ENCODE assay signal across 34 cellular contexts in the genomic region with DNA sequence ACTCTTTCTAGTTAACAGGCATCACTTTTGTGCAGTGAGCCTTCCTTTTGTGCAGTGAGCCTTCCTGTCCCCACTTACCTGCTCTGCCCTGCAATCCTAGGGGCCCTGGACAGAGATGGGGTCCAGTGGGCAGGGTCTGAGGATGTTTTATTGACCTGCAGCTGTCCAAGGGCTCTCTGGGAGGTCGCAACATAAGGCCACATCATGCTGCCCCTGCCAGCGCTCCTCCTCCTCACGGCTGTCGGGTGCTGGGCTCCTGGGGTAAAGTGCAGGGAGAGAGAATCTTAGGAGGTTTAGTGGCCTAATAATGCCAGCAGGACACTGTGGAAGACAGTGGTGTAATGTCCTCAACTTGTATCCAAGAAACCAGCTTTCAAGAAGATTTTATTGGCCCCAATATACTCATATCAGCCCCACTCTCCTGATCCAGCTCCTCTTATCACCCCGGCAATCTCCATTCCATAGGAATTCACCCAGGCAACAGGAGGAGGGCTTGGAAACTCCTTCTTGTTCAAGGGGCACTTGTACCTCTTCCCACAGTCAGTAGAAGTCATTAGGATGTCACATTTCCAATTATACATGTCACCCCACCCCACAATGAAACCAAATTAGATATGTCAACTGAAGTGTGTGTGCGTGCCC. TPM values are rescaled to one million over a fixed set of nuclear protein-coding genes. Genes with fewer than 3 reads are reported as not detected.
"Had no signal": no experiment of that assay in that cellular context is flagged by ENCODE, and none has a peak within 500 bp of the region (broad histone marks: within the 10 kb centered on the region; RNA-seq: fewer than 3 reads in every experiment).

No MANE protein-coding gene starts in this region.

- H3K4me3 ChIP-seq: ovary, psoas muscle, right lobe of liver, sigmoid colon, suprapubic skin, testis, tibial artery, transverse colon, upper lobe of right lung, uterus had no signal

- H3K9me3 ChIP-seq: neutrophil, ovary, psoas muscle, right lobe of liver, sigmoid colon, suprapubic skin, testis, tibial artery, transverse colon, upper lobe of right lung, uterus had no signal

- H3K4me3 Mint-ChIP-seq: naive thymus-derived CD8-positive, alpha-beta T cell; natural killer cell treated with Interleukin-12 subunit alpha and Interleukin-12 subunit beta and Interleukin-15 and Interleukin-18, amount 100 ng/mL, for 72 hours; nephron progenitor cell; neural crest cell; stimulated activated effector memory CD8-positive, alpha-beta T cell treated with anti-CD3 and anti-CD28 coated beads, Interleukin-12 subunit alpha, Interleukin-12 subunit beta, amount 100 ng/mL, for 72 hours; stimulated activated naive CD8-positive, alpha-beta T cell treated with anti-CD3 and anti-CD28 coated beads, Interleukin-15, amount 100 ng/mL, for 72 hours; type B pancreatic cell had no signal

- H3K27me3 ChIP-seq: neutrophil, ovary, right lobe of liver, testis, tibial artery, transverse colon, upper lobe of right lung, uterus had no signal

- H3K4me1 ChIP-seq: parathyroid adenoma, right lobe of liver, sigmoid colon, suprapubic skin, testis, tibial artery, transverse colon, upper lobe of right lung, uterus had no signal

- H3K36me3 Mint-ChIP-seq: naive thymus-derived CD8-positive, alpha-beta T cell; natural killer cell treated with Interleukin-12 subunit alpha and Interleukin-12 subunit beta and Interleukin-15 and Interleukin-18, amount 100 ng/mL, for 72 hours; stimulated activated effector memory CD8-positive, alpha-beta T cell treated with anti-CD3 and anti-CD28 coated beads, Interleukin-12 subunit alpha, Interleukin-12 subunit beta, amount 100 ng/mL, for 72 hours; type B pancreatic cell had no signal

- H3K9me3 Mint-ChIP-seq: natural killer cell treated with Interleukin-12 subunit alpha and Interleukin-12 subunit beta and Interleukin-15 and Interleukin-18, amount 100 ng/mL, for 72 hours; nephron progenitor cell; neural crest cell; stimulated activated effector memory CD8-positive, alpha-beta T cell treated with anti-CD3 and anti-CD28 coated beads, Interleukin-12 subunit alpha, Interleukin-12 subunit beta, amount 100 ng/mL, for 72 hours; stimulated activated naive CD8-positive, alpha-beta T cell treated with anti-CD3 and anti-CD28 coated beads, Interleukin-15, amount 100 ng/mL, for 72 hours; type B pancreatic cell had no signal

- H3K27ac ChIP-seq: neutrophil, ovary, parathyroid adenoma, psoas muscle, right lobe of liver, sigmoid colon, suprapubic skin, testis, tibial artery, transverse colon, upper lobe of right lung, uterus had no signal

- DNase-seq: naive thymus-derived CD8-positive, alpha-beta T cell; nephron progenitor cell; nucleus accumbens; ovary; posterior cingulate gyrus; psoas muscle; right cardiac atrium; right lobe of liver; sigmoid colon; small intestine; stimulated activated CD4-positive, alpha-beta T cell treated with anti-CD3 and anti-CD28 coated beads, Interleukin-15, amount 100 ng/mL, for 24 hours; stimulated activated CD4-positive, alpha-beta T cell treated with anti-CD3 and anti-CD28 coated beads, Interleukin-2, amount 100 ng/mL, for 24 hours; stimulated activated CD4-positive, alpha-beta T cell treated with anti-CD3 and anti-CD28 coated beads, Interleukin-2, amount 100 ng/mL, for 48 hours; stimulated activated CD4-positive, alpha-beta T cell treated with anti-CD3 and anti-CD28 coated beads, Interleukin-4, amount 100 ng/mL, for 24 hours; stimulated activated naive CD4-positive, alpha-beta T cell; stimulated activated naive CD8-positive, alpha-beta T cell treated with anti-CD3 and anti-CD28 coated beads, Interleukin-15, amount 100 ng/mL, for 72 hours; stimulated activated naive CD8-positive, alpha-beta T cell treated with anti-CD3 and anti-CD28 coated beads, Interleukin-15, Interleukin-2, amounts not matched to agents 100 U/mL and 50 U/mL, for 24 hours; substantia nigra; testis; tibial artery; transverse colon; upper lobe of right lung; uterus had no signal

- H3K27ac Mint-ChIP-seq: naive thymus-derived CD8-positive, alpha-beta T cell; nephron progenitor cell; progenitor cell of endocrine pancreas; stimulated activated effector memory CD8-positive, alpha-beta T cell treated with anti-CD3 and anti-CD28 coated beads, Interleukin-12 subunit alpha, Interleukin-12 subunit beta, amount 100 ng/mL, for 72 hours; stimulated activated naive CD8-positive, alpha-beta T cell treated with anti-CD3 and anti-CD28 coated beads, Interleukin-15, amount 100 ng/mL, for 72 hours; type B pancreatic cell had no signal

- H3K36me3 ChIP-seq: neutrophil, ovary, right lobe of liver, sigmoid colon, suprapubic skin, tibial artery, transverse colon, upper lobe of right lung, uterus had no signal

- H3K4me1 Mint-ChIP-seq: naive thymus-derived CD8-positive, alpha-beta T cell; stimulated activated effector memory CD8-positive, alpha-beta T cell treated with anti-CD3 and anti-CD28 coated beads, Interleukin-12 subunit alpha, Interleukin-12 subunit beta, amount 100 ng/mL, for 72 hours; stimulated activated naive CD8-positive, alpha-beta T cell treated with anti-CD3 and anti-CD28 coated beads, Interleukin-15, amount 100 ng/mL, for 72 hours had no signal

RNA-seq across cellular contexts. Expression of a gene that starts 41.9 kb away (rescaled TPM):
- total RNA-seq: naive thymus-derived CD8-positive, alpha-beta T cell; natural killer cell treated with Interleukin-12 subunit alpha and Interleukin-12 subunit beta and Interleukin-15 and Interleukin-18, amount 100 ng/mL, for 72 hours; neural crest cell; omental fat pad; ovary; progenitor cell of endocrine pancreas; renal cortical epithelial cell; right lobe of liver; sigmoid colon; transverse colon; upper lobe of right lung; urinary bladder; uterus had no signal
